Comparison of ENCODE assay signal across 18 cellular contexts in the genomic region with DNA sequence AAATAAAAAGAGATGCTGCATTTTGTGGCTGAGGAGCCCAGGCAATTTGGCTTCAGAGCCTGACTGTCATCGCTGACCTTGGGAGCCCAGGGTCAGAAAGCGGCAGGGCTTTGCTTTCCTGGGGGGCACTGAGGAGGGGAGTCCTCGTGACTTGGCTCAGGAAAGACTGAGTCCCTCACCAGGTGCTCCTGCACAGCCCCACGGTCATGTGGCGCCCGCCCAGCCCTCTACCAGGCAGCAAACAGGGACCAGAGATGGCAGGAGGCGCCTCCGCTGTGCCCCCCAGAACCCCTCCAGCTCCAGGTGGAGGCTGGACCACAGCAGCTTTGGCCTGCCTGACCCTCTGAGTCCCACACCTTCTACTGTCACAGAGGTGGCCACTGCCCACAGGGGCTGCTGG. TPM values are rescaled to one million over a fixed set of nuclear protein-coding genes. Genes with fewer than 3 reads are reported as not detected.
DNase-seq lines count a peak whose midpoint lies in the region; ATAC-seq, FAIRE-seq and TF ChIP-seq lines count a peak whose summit lies in the region.
"Had no signal": no experiment of that assay in that cellular context is flagged by ENCODE, and none has a peak within 500 bp of the region (broad histone marks: within the 10 kb centered on the region; RNA-seq: fewer than 3 reads in every experiment).

No MANE protein-coding gene starts in this region.

- POLR2A ChIA-PET in H1 (lab: Charles Lee; ENCODE audit: partially characterized antibody): interaction anchor here (1.9 kb wide), 1 partner anchor 11 kb away, joined by 5 read pairs; no protein-coding TSS in a partner anchor

- H2BK5ac ChIP-seq in H1 (ENCODE audit: low read depth, low read length): no peak overlapping the region

- TF ChIP-seq RAD21 in H1 (IDR thresholded peaks at IDR 0.05 in 1 of 2, conservative IDR thresholded peaks at IDR 0.05 in 1 of 2; ENCODE audit: low read depth in 2 of 2, low read length in 2 of 2): no peak

- TF ChIP-seq EP300 in H1 (IDR thresholded peaks at IDR 0.05; ENCODE audit: borderline replicate concordance in 1 of 2, low read depth in 2 of 2, low read length in 2 of 2): no peak
- no peak for TF ChIP-seq EP300 in transverse colon (IDR thresholded peaks at IDR 0.05; ENCODE audit: low read depth)

- no peak overlapping the region for H2AK5ac ChIP-seq in H1 (ENCODE audit: low read depth, low read length)

- no peak overlapping the region for H3K14ac ChIP-seq in H1 (ENCODE audit: insufficient read length)

- no peak overlapping the region for H3K18ac ChIP-seq in H1 (ENCODE audit: extremely low read depth, low read length)

- in situ Hi-C loops in transverse colon (cut with MboI; ENCODE audit: low pct_ligation_motif_present in 1 of 4, low pct_unique_long_range_greater_than_20kb in 1 of 4, low sequenced_read_pairs in 3 of 4): no loop called here

- H3K27me3 ChIP-seq in H1 (replicated peaks in 1 of 4; ENCODE audit: control insufficient read depth in 3 of 4, extremely low read depth in 1 of 4, insufficient read depth in 3 of 4, low read length in 3 of 4) (no peaks in the 10 kb centered on the region), transverse colon (no peaks in the 10 kb centered on the region)

- H3K36me3 ChIP-seq in H1 (ENCODE audit: control insufficient read depth in 2 of 4, insufficient read depth in 4 of 4, low read length in 3 of 4): no peaks in the 10 kb centered on the region; a peak in 1 of 8 replicates
- no peaks in the 10 kb centered on the region for H3K36me3 ChIP-seq in transverse colon

- no peak for DNase-seq in T-helper 17 cell
- no peak for DNase-seq in H1 (ENCODE audit: low read depth in 1 of 2, low spot score in 2 of 2)
- no peak for DNase-seq in natural killer cell treated with Interleukin-12 subunit alpha and Interleukin-12 subunit beta and Interleukin-15 and Interleukin-18, amount 100 ng/mL, for 72 hours (ENCODE audit: low spot score)
- DNase-seq in transverse colon: no peak
- DNase-seq in progenitor cell of endocrine pancreas (ENCODE audit: low spot score, unreplicated experiment): no peak
- DNase-seq in NCI-H2029 (lab: John Stamatoyannopoulos, UW): no peak
- DNase-seq: GF-D8, KBM-7, NCI-H1048, NCI-H146, NCI-H2107, NCI-H345, NCI-H526 treated with DMSO at 0.1 percent for 48 hours had no signal

- ATAC-seq in T-helper 17 cell (no peak), HG02610 (IDR thresholded peaks at IDR 0.05; ENCODE audit: unreplicated experiment) (no peak)
- no peak for ATAC-seq in natural killer cell treated with Interleukin-12 subunit alpha and Interleukin-12 subunit beta and Interleukin-15 and Interleukin-18, amount 100 ng/mL, for 72 hours
- ATAC-seq: HCT116 had no signal

- no peak overlapping the region for H3K4me2 ChIP-seq in H1 (ENCODE audit: insufficient read depth in 1 of 2, low read depth in 2 of 2, low read length in 2 of 2)

- peak overlapping the region; percentile 88 for H3K27ac Mint-ChIP-seq in T-helper 17 cell
- peak overlapping the region; percentile 86 to 95 for H3K27ac Mint-ChIP-seq in natural killer cell treated with Interleukin-12 subunit alpha and Interleukin-12 subunit beta and Interleukin-15 and Interleukin-18, amount 100 ng/mL, for 72 hours
- no peak overlapping the region for H3K27ac Mint-ChIP-seq in progenitor cell of endocrine pancreas

- no peaks in the 10 kb centered on the region for H3K23me2 ChIP-seq in H1 (ENCODE audit: low read depth, low read length)

- peak overlapping the region; percentile 46; the same call in 1 of the 2 replicates for H4K8ac ChIP-seq in H1 (ENCODE audit: extremely low read depth, insufficient read depth, low read length)

- no peak for TF ChIP-seq POLR2A in H1 (IDR thresholded peaks at IDR 0.05; ENCODE audit: control extremely low read depth in 1 of 2, low read depth in 2 of 2, low read length in 2 of 2)
- TF ChIP-seq POLR2A in transverse colon (IDR thresholded peaks at IDR 0.05): no peak

- H3K23ac ChIP-seq in H1 (ENCODE audit: insufficient read length): no peak overlapping the region

- TF ChIP-seq CTCF in H1 (IDR thresholded peaks at IDR 0.05; ENCODE audit: control extremely low read depth in 1 of 3, insufficient read depth in 1 of 3, low read depth in 1 of 3, low read length in 3 of 3): no peak
- TF ChIP-seq CTCF in transverse colon (IDR thresholded peaks at IDR 0.05): no peak
- no peak for TF ChIP-seq CTCF in progenitor cell of endocrine pancreas (IDR thresholded peaks at IDR 0.05; ENCODE audit: unreplicated experiment)

- H4K91ac ChIP-seq in H1 (replicated peaks; ENCODE audit: insufficient read length, low read length): no peak overlapping the region

- no peak overlapping the region for H2AFZ ChIP-seq in H1 (ENCODE audit: low read length)

- H3K4me1 ChIP-seq in H1 (replicated peaks in 1 of 4; ENCODE audit: control insufficient read depth in 3 of 4, insufficient read depth in 4 of 4, low read length in 3 of 4) (peaks cover 0 to 7% (median 3%) of the 10 kb centered on the region in 4 experiments; a peak in 3 of 7 replicates), transverse colon (peaks cover 47 to 93% (median 63%) of the 10 kb centered on the region in 4 donors)

- no peak overlapping the region for H3K4me3 ChIP-seq in H1 (ENCODE audit: extremely low read depth in 1 of 4, insufficient read depth in 2 of 4, low read depth in 3 of 4, low read length in 4 of 4)
- H3K4me3 ChIP-seq in transverse colon: no peak overlapping the region

- H3K4ac ChIP-seq in H1 (replicated peaks; ENCODE audit: insufficient read length, low read depth, low read length): no peak overlapping the region

- WGBS in H1 (ENCODE audit: extremely low coverage in 1 of 2, insufficient coverage in 1 of 2, insufficient read length in 1 of 2, insufficient replicate concordance in 2 of 2, low coverage in 1 of 2, low lambda C conversion rate in 2 of 2, missing lambda C conversion rate in 1 of 2), 2 experiments: 87% methylated on average over 6 of the region's 8 CpGs; no CpG with 5 or more reads in 1 of the 2 experiments
- 91 to 100% methylated on average over 2 to 6 of the region's 8 CpGs for WGBS in transverse colon (ENCODE audit: low coverage in 1 of 2), 2 donors

- H3K36me3 Mint-ChIP-seq in T-helper 17 cell (ENCODE audit: low read depth) (peaks cover 8% of the 10 kb centered on the region), progenitor cell of endocrine pancreas (ENCODE audit: insufficient read depth) (peaks cover 9% of the 10 kb centered on the region)
- H3K36me3 Mint-ChIP-seq in natural killer cell treated with Interleukin-12 subunit alpha and Interleukin-12 subunit beta and Interleukin-15 and Interleukin-18, amount 100 ng/mL, for 72 hours: no peaks in the 10 kb centered on the region

- H2BK12ac ChIP-seq in H1 (ENCODE audit: low read depth, low read length): no peak overlapping the region

- intact Hi-C loops in transverse colon (cut with DNase I; ENCODE audit: low total_unique reads): no loop called here

- no peaks in the 10 kb centered on the region for H3K27me3 Mint-ChIP-seq in T-helper 17 cell
- no peaks in the 10 kb centered on the region for H3K27me3 Mint-ChIP-seq in natural killer cell treated with Interleukin-12 subunit alpha and Interleukin-12 subunit beta and Interleukin-15 and Interleukin-18, amount 100 ng/mL, for 72 hours
- no peaks in the 10 kb centered on the region for H3K27me3 Mint-ChIP-seq in progenitor cell of endocrine pancreas

- no peaks in the 10 kb centered on the region for H3K79me1 ChIP-seq in H1 (ENCODE audit: low read depth, low read length)

- H3K9me3 ChIP-seq in T-helper 17 cell (ENCODE audit: control insufficient read depth, low read length, poor library complexity, severe bottlenecking): no peaks in the 10 kb centered on the region
- H3K9me3 ChIP-seq in H1 (ENCODE audit: insufficient read depth in 2 of 2, low read depth in 1 of 2, low read length in 1 of 2): no peaks in the 10 kb centered on the region
- no peaks in the 10 kb centered on the region for H3K9me3 ChIP-seq in transverse colon

- H4K5ac ChIP-seq in H1 (ENCODE audit: insufficient read length, low read depth, low read length): no peak overlapping the region

- peaks cover 28% of the 10 kb centered on the region for H3K4me1 Mint-ChIP-seq in T-helper 17 cell
- peaks cover 47 to 51% of the 10 kb centered on the region in 2 donors for H3K4me1 Mint-ChIP-seq in natural killer cell treated with Interleukin-12 subunit alpha and Interleukin-12 subunit beta and Interleukin-15 and Interleukin-18, amount 100 ng/mL, for 72 hours (ENCODE audit: low read depth in 2 of 2)
- peaks cover 15% of the 10 kb centered on the region for H3K4me1 Mint-ChIP-seq in progenitor cell of endocrine pancreas (ENCODE audit: low read depth)

- H3K56ac ChIP-seq in H1 (replicated peaks; ENCODE audit: insufficient read length, low read depth, low read length): no peak overlapping the region

- no peak overlapping the region for H3K9ac ChIP-seq in H1 (replicated peaks in 1 of 4; ENCODE audit: extremely low read depth in 1 of 4, low read depth in 3 of 4, low read length in 3 of 4)

- H2BK15ac ChIP-seq in H1 (ENCODE audit: low read length): no peak overlapping the region

- H3K9me3 Mint-ChIP-seq in natural killer cell treated with Interleukin-12 subunit alpha and Interleukin-12 subunit beta and Interleukin-15 and Interleukin-18, amount 100 ng/mL, for 72 hours: no peaks in the 10 kb centered on the region
- H3K9me3 Mint-ChIP-seq in progenitor cell of endocrine pancreas (ENCODE audit: low read depth): peaks cover 3% of the 10 kb centered on the region

- H2BK20ac ChIP-seq in H1 (ENCODE audit: low read length): no peak overlapping the region

- H2BK120ac ChIP-seq in H1 (replicated peaks; ENCODE audit: low read depth, low read length): no peak overlapping the region

- peak overlapping the region; percentile 49 for H3K4me3 Mint-ChIP-seq in T-helper 17 cell
- H3K4me3 Mint-ChIP-seq in natural killer cell treated with Interleukin-12 subunit alpha and Interleukin-12 subunit beta and Interleukin-15 and Interleukin-18, amount 100 ng/mL, for 72 hours: no peak overlapping the region
- H3K4me3 Mint-ChIP-seq in progenitor cell of endocrine pancreas (ENCODE audit: low read depth): no peak overlapping the region

- H3K27ac ChIP-seq in H1 (ENCODE audit: low read depth, low read length): no peak overlapping the region
- H3K27ac ChIP-seq in transverse colon: peak overlapping the region; percentile 82 to 90 (median 84)

- CTCF ChIA-PET in H1 (lab: Charles Lee; ENCODE audit: partially characterized antibody): interaction anchor here (1.0 to 16.9 kb wide), 3 partner anchors 10 to 99 kb away, joined by 3 to 170 read pairs (median 20); no protein-coding TSS in a partner anchor

- H3K79me2 ChIP-seq in H1 (ENCODE audit: control insufficient read depth in 1 of 2, insufficient read depth in 2 of 2, low read length in 2 of 2): no peaks in the 10 kb centered on the region

- peaks cover 3 to 5% of the 10 kb centered on the region in 2 experiments for H4K20me1 ChIP-seq in H1 (replicated peaks in 1 of 2; ENCODE audit: control insufficient read depth in 1 of 2, insufficient read depth in 2 of 2, low read length in 2 of 2)

- FAIRE-seq in H1 (lab: Jason Lieb, UNC): no peak
- FAIRE-seq: GM19239 had no signal

RNA-seq across cellular contexts. Expression of a gene that starts 13.2 kb away (rescaled TPM):
- 100 to 1,000 TPM; 135 to 197 TPM for total RNA-seq in T-helper 17 cell
- total RNA-seq in H1 (2021; fragmentation: NEBNext Ultra II Directional; extraction: Animal tissue kit (Norgen Biotek cat#: 25700)): 23.5 and 25.1 TPM in 2 replicates
- 24.4 and 30.8 TPM in 2 replicates for polyA plus RNA-seq in H1 (2011; rRNA removed)
- 24.6 TPM for polyA plus RNA-seq in H1 (2011; cell fraction: cytosol; rRNA removed)
- polyA plus RNA-seq in H1 (2011; cell fraction: nucleus; rRNA removed): 22.1 TPM
- polyA plus RNA-seq in H1 (2012, experiment 1 of 2): 16.3 to 23.1 TPM (median 20.7 TPM) in 4 replicates
- polyA plus RNA-seq in H1 (2012, experiment 2 of 2): 23.1 TPM
- polyA plus RNA-seq in H1 (2013, experiment 1 of 2): 16.3 TPM
- polyA plus RNA-seq in H1 (2013, experiment 2 of 2): 16.6 TPM
- polyA minus RNA-seq in H1 (2011; rRNA and poly(A)+ RNA removed): 4.3 and 4.8 TPM in 2 replicates
- polyA minus RNA-seq in H1 (2011; cell fraction: cytosol; rRNA and poly(A)+ RNA removed): 16.7 TPM
- polyA minus RNA-seq in H1 (2011; cell fraction: nucleus; rRNA and poly(A)+ RNA removed): 5.9 TPM
- total RNA-seq in natural killer cell treated with Interleukin-12 subunit alpha and Interleukin-12 subunit beta and Interleukin-15 and Interleukin-18, amount 100 ng/mL, for 72 hours: 100 to 1,000 TPM; 164 to 185 TPM
- total RNA-seq in transverse colon: 100 to 1,000 TPM in 3 of 4 donors, 10 to 100 TPM in 1; 88.0 to 188 (median 174) TPM
- total RNA-seq in progenitor cell of endocrine pancreas: 17.8 and 19.4 TPM in 2 replicates

RNA-seq across cellular contexts. Expression of a gene that starts 15.4 kb away (rescaled TPM):
- total RNA-seq in T-helper 17 cell: 1 to 10 TPM; 2.7 to 2.9 TPM
- 0.09 TPM in 1 of 2 replicates, not detected in the other for total RNA-seq in H1 (2021; fragmentation: NEBNext Ultra II Directional; extraction: Animal tissue kit (Norgen Biotek cat#: 25700))
- not detected in 2 replicates for polyA plus RNA-seq in H1 (2011; rRNA removed)
- not detected for polyA plus RNA-seq in H1 (2011; cell fraction: cytosol; rRNA removed)
- polyA plus RNA-seq in H1 (2011; cell fraction: nucleus; rRNA removed): not detected
- polyA plus RNA-seq in H1 (2012, experiment 1 of 2): not detected in 4 replicates
- polyA plus RNA-seq in H1 (2012, experiment 2 of 2): not detected
- not detected for polyA plus RNA-seq in H1 (2013, experiment 1 of 2)
- 0.29 TPM for polyA plus RNA-seq in H1 (2013, experiment 2 of 2)
- not detected in 2 replicates for polyA minus RNA-seq in H1 (2011; rRNA and poly(A)+ RNA removed)
- not detected for polyA minus RNA-seq in H1 (2011; cell fraction: cytosol; rRNA and poly(A)+ RNA removed)
- polyA minus RNA-seq in H1 (2011; cell fraction: nucleus; rRNA and poly(A)+ RNA removed): not detected
- total RNA-seq in natural killer cell treated with Interleukin-12 subunit alpha and Interleukin-12 subunit beta and Interleukin-15 and Interleukin-18, amount 100 ng/mL, for 72 hours: 1 to 10 TPM in 1 of 2 donors, under 1 TPM in 1; 0.53 to 2.3 TPM
- total RNA-seq in transverse colon: under 1 TPM in 1 of 4 donors, not detected in 3; 0.64 TPM
- total RNA-seq in progenitor cell of endocrine pancreas: 0.57 and 0.87 TPM in 2 replicates
- total RNA-seq: OCI-LY7 had no signal
- polyA plus RNA-seq: BJ had no signal

RNA-seq across cellular contexts. Expression of a gene that starts 33.7 kb away (rescaled TPM):
- total RNA-seq in T-helper 17 cell: not detected
- total RNA-seq in H1 (2021; fragmentation: NEBNext Ultra II Directional; extraction: Animal tissue kit (Norgen Biotek cat#: 25700)): not detected in 2 replicates
- polyA plus RNA-seq in H1 (2011; rRNA removed): not detected in 2 replicates
- polyA plus RNA-seq in H1 (2011; cell fraction: cytosol; rRNA removed): not detected
- not detected for polyA plus RNA-seq in H1 (2011; cell fraction: nucleus; rRNA removed)
- polyA plus RNA-seq in H1 (2012, experiment 1 of 2): not detected in 4 replicates
- not detected for polyA plus RNA-seq in H1 (2012, experiment 2 of 2)
- polyA plus RNA-seq in H1 (2013, experiment 1 of 2): not detected
- not detected for polyA plus RNA-seq in H1 (2013, experiment 2 of 2)
- polyA minus RNA-seq in H1 (2011; rRNA and poly(A)+ RNA removed): not detected in 2 replicates
- polyA minus RNA-seq in H1 (2011; cell fraction: cytosol; rRNA and poly(A)+ RNA removed): not detected
- not detected for polyA minus RNA-seq in H1 (2011; cell fraction: nucleus; rRNA and poly(A)+ RNA removed)
- total RNA-seq in natural killer cell treated with Interleukin-12 subunit alpha and Interleukin-12 subunit beta and Interleukin-15 and Interleukin-18, amount 100 ng/mL, for 72 hours: not detected
- not detected for total RNA-seq in transverse colon
- total RNA-seq in progenitor cell of endocrine pancreas: not detected in 2 replicates
- total RNA-seq: OCI-LY7 had no signal
- polyA plus RNA-seq: BJ had no signal

RNA-seq across cellular contexts. Expression of a gene that starts 53.0 kb away (rescaled TPM):
- total RNA-seq in T-helper 17 cell: not detected
- total RNA-seq in H1 (2021; fragmentation: NEBNext Ultra II Directional; extraction: Animal tissue kit (Norgen Biotek cat#: 25700)): not detected in 2 replicates
- polyA plus RNA-seq in H1 (2011; rRNA removed): not detected in 2 replicates
- polyA plus RNA-seq in H1 (2011; cell fraction: cytosol; rRNA removed): not detected
- polyA plus RNA-seq in H1 (2011; cell fraction: nucleus; rRNA removed): not detected
- not detected in 4 replicates for polyA plus RNA-seq in H1 (2012, experiment 1 of 2)
- polyA plus RNA-seq in H1 (2012, experiment 2 of 2): not detected
- polyA plus RNA-seq in H1 (2013, experiment 1 of 2): not detected
- not detected for polyA plus RNA-seq in H1 (2013, experiment 2 of 2)
- not detected in 2 replicates for polyA minus RNA-seq in H1 (2011; rRNA and poly(A)+ RNA removed)
- polyA minus RNA-seq in H1 (2011; cell fraction: cytosol; rRNA and poly(A)+ RNA removed): not detected
- polyA minus RNA-seq in H1 (2011; cell fraction: nucleus; rRNA and poly(A)+ RNA removed): not detected
- total RNA-seq in natural killer cell treated with Interleukin-12 subunit alpha and Interleukin-12 subunit beta and Interleukin-15 and Interleukin-18, amount 100 ng/mL, for 72 hours: not detected
- total RNA-seq in transverse colon: not detected
- total RNA-seq in progenitor cell of endocrine pancreas: not detected in 2 replicates
- total RNA-seq: OCI-LY7 had no signal
- polyA plus RNA-seq: BJ had no signal
